Comparison of ENCODE assay signal across 8 cellular contexts in genomic region chr15:72784233-72784876, GRCh38. TPM values are rescaled to one million over a fixed set of nuclear protein-coding genes. Genes with fewer than 3 reads are reported as not detected.
DNase-seq lines count a peak whose midpoint lies in the region; ATAC-seq, FAIRE-seq and TF ChIP-seq lines count a peak whose summit lies in the region.

No MANE protein-coding gene starts in this region.

- peak overlapping the region; percentile 87 for H2AFZ ChIP-seq in SK-N-SH (ENCODE audit: low read depth)
- peak overlapping the region; percentile 67 for H2AFZ ChIP-seq in HepG2 (ENCODE audit: low read length)

- ATAC-seq in HepG2, result peak; percentile 34

- no peaks in the 10 kb centered on the region for H3K9me2 ChIP-seq in SK-N-SH

- TSS peak; percentile 96 for BruUV-seq in HepG2 (replicated peaks; lab: Mats Ljungman, UMichigan)

- in situ Hi-C loops in HepG2 (cut with HindIII; ENCODE audit: extremely low pct_ligation_motif_present, low pct_unique_long_range_greater_than_20kb), result no loop called here

- H3K4me3 Mint-ChIP-seq in activated naive CD4-positive, alpha-beta T cell treated with anti-CD3 and anti-CD28 coated beads, Interleukin-2, amount 50 U/mL, for 24 hours, result peak overlapping the region; percentile 96
- peak overlapping the region; percentile 89 for H3K4me3 Mint-ChIP-seq in dendritic cell treated with granulocyte-macrophage colony-stimulating factor and Interleukin-4, amounts not matched to agents 40 ng/mL and 50 ng/mL, for 4 days

- no peak for DNase-seq in activated naive CD4-positive, alpha-beta T cell treated with anti-CD3 and anti-CD28 coated beads, Interleukin-2, amount 50 U/mL, for 16 hours
- DNase-seq in HFF-Myc (ENCODE audit: extremely low read depth, low read depth) (peak; percentile 70), NCI-H1092 (lab: John Stamatoyannopoulos, UW) (peak; percentile 60), SK-N-SH (peak; percentile 64), HepG2 (ENCODE audit: low spot score) (peak; percentile 62)

- peak overlapping the region; percentile 97 for H3K27ac Mint-ChIP-seq in activated naive CD4-positive, alpha-beta T cell treated with anti-CD3 and anti-CD28 coated beads, Interleukin-2, amount 50 U/mL, for 24 hours
- peak overlapping the region; percentile 96 for H3K27ac Mint-ChIP-seq in dendritic cell treated with granulocyte-macrophage colony-stimulating factor and Interleukin-4, amounts not matched to agents 40 ng/mL and 50 ng/mL, for 4 days

- H4K20me1 ChIP-seq in SK-N-SH (ENCODE audit: insufficient read depth), result 0 out of 2 replicates have a peak, but pooled peaks cover 3% of the 10 kb centered on the region
- no peaks in the 10 kb centered on the region; the same call in 1 of the 2 replicates for H4K20me1 ChIP-seq in HepG2 (ENCODE audit: insufficient read depth, low read length)

- H3K36me3 ChIP-seq in SK-N-SH (replicated peaks in 1 of 2; ENCODE audit: control insufficient read depth in 1 of 2, insufficient read depth in 2 of 2, low read length in 1 of 2) (peaks cover 0 to 7% of the 10 kb centered on the region in 2 experiments), HepG2 (replicated peaks in 1 of 2; ENCODE audit: control insufficient read depth in 1 of 2, insufficient read depth in 2 of 2, low read length in 2 of 2) (no peaks in the 10 kb centered on the region), stomach smooth muscle (ENCODE audit: control insufficient read depth in 2 of 2, insufficient read depth in 2 of 2, low read length in 2 of 2) (no peaks in the 10 kb centered on the region)

- H3K4me2 ChIP-seq in SK-N-SH, result peak overlapping the region; percentile 80
- H3K4me2 ChIP-seq in HepG2 (ENCODE audit: low read depth, low read length), result peak overlapping the region; percentile 98

- 37% methylated on average over 16 of the region's 16 CpGs for WGBS in SK-N-SH (ENCODE audit: low lambda C conversion rate)
- WGBS in HepG2 (ENCODE audit: low lambda C conversion rate), result 14% methylated on average over 9 of the region's 16 CpGs

- TF ChIP-seq CTCF in HFF-Myc (IDR thresholded peaks at IDR 0.05; ENCODE audit: low read depth, low read length, missing control alignments) (peak; percentile 52), SK-N-SH (IDR thresholded peaks at IDR 0.05) (peak; percentile 75), HepG2 (CRISPR knock-in tag; IDR thresholded peaks at IDR 0.05) (peak; percentile 51)

- POLR2A ChIA-PET in SK-N-SH (lab: Yijun Ruan, JAX) (no interaction called here), HepG2 (lab: Yijun Ruan, JAX) (interaction anchor here (1.0 kb wide), 1 partner anchor 33 kb away, joined by 3 read pairs; no protein-coding TSS in a partner anchor)

- intact Hi-C loops in dendritic cell treated with granulocyte-macrophage colony-stimulating factor and Interleukin-4, amounts not matched to agents 40 ng/mL and 50 ng/mL, for 4 days (cut with micrococcal nuclease), result loop anchor here (10.0 kb wide), 1 partner anchor 900 kb away; the partner anchor contains the start of gene CD276
- intact Hi-C loops in HepG2 (cut with micrococcal nuclease; ENCODE audit: unreplicated experiment), result loop anchor here (5.0 kb wide), 2 partner anchors 62 to 268 kb away; partner anchors contain the start of gene NEO1

- H3F3A ChIP-seq in SK-N-SH (replicated peaks; ENCODE audit: insufficient read depth), result peaks cover 14% of the 10 kb centered on the region

- no peak for FAIRE-seq in HepG2 (lab: Jason Lieb, UNC)

- H3K4me1 ChIP-seq in SK-N-SH (ENCODE audit: control insufficient read depth in 1 of 2, insufficient read depth in 2 of 2, low read depth in 1 of 2, low read length in 1 of 2) (peaks cover 0 to 21% of the 10 kb centered on the region in 2 experiments; a peak in 2 of 4 replicates), HepG2 (ENCODE audit: insufficient read depth, low read length) (peaks cover 46% of the 10 kb centered on the region), stomach smooth muscle (ENCODE audit: control insufficient read depth, insufficient read depth, low read length) (peaks cover 19% of the 10 kb centered on the region)

- no peaks in the 10 kb centered on the region for H3K27me3 ChIP-seq in SK-N-SH (ENCODE audit: insufficient read depth)
- peaks cover 0 to 4% of the 10 kb centered on the region in 2 experiments; a peak in 1 of 5 replicates for H3K27me3 ChIP-seq in HepG2 (ENCODE audit: control insufficient read depth in 1 of 2, insufficient read depth in 2 of 2, low read length in 2 of 2)
- no peaks in the 10 kb centered on the region for H3K27me3 ChIP-seq in stomach smooth muscle (ENCODE audit: control insufficient read depth in 1 of 2, insufficient read depth in 2 of 2, low read length in 2 of 2)

- H3K9me3 Mint-ChIP-seq in activated naive CD4-positive, alpha-beta T cell treated with anti-CD3 and anti-CD28 coated beads, Interleukin-2, amount 50 U/mL, for 24 hours, result no peaks in the 10 kb centered on the region
- no peaks in the 10 kb centered on the region for H3K9me3 Mint-ChIP-seq in dendritic cell treated with granulocyte-macrophage colony-stimulating factor and Interleukin-4, amounts not matched to agents 40 ng/mL and 50 ng/mL, for 4 days

- TF ChIP-seq RAD21 in SK-N-SH (IDR thresholded peaks at IDR 0.05; ENCODE audit: low read length) (peak; percentile 70), HepG2 (CRISPR knock-in tag; IDR thresholded peaks at IDR 0.05) (no peak)

- H3K9me3 ChIP-seq in SK-N-SH, result no peaks in the 10 kb centered on the region
- no peaks in the 10 kb centered on the region for H3K9me3 ChIP-seq in HepG2 (ENCODE audit: low read length)
- H3K9me3 ChIP-seq in stomach smooth muscle (ENCODE audit: control insufficient read depth in 2 of 2, low read length in 2 of 2), result no peaks in the 10 kb centered on the region

- peak overlapping the region; percentile 85 for H3K9ac ChIP-seq in SK-N-SH
- peak overlapping the region; percentile 86 for H3K9ac ChIP-seq in HepG2 (ENCODE audit: insufficient read depth, low read depth, low read length)
- peak overlapping the region; percentile 82 to 99 for H3K9ac ChIP-seq in stomach smooth muscle (ENCODE audit: low read length in 2 of 2)

- TF ChIP-seq EP300 in SK-N-SH (IDR thresholded peaks at IDR 0.05; ENCODE audit: borderline replicate concordance in 1 of 2, low read depth in 1 of 2, low read length in 1 of 2) (no peak), HepG2 (IDR thresholded peaks at IDR 0.05; ENCODE audit: low read depth in 2 of 2, low read length in 2 of 2) (no peak), HepG2 (CRISPR knock-in tag; IDR thresholded peaks at IDR 0.05; ENCODE audit: borderline replicate concordance) (no peak)

- CTCF ChIA-PET in SK-N-SH (lab: Yijun Ruan, JAX) (interaction anchor here (0.6 to 2.5 kb wide), 11 partner anchors 10 to 489 kb away, joined by 3 to 10 read pairs (median 4); partner anchors contain the start of genes BBS4 and HIGD2B), HepG2 (lab: Yijun Ruan, JAX; ENCODE audit: low intra/inter-chr PET ratio, low total read pairs) (no interaction called here)

- H3K27ac ChIP-seq in SK-N-SH (ENCODE audit: low read depth in 2 of 2, low read length in 1 of 2) (peak overlapping the region; percentile 92 to 97), HepG2 (ENCODE audit: extremely low read length, insufficient read depth, low read length) (peak overlapping the region; percentile 77), stomach smooth muscle (ENCODE audit: low read length) (peak overlapping the region; percentile 99)

- H3K79me2 ChIP-seq in SK-N-SH (ENCODE audit: insufficient read depth) (peaks cover 41% of the 10 kb centered on the region), HepG2 (ENCODE audit: insufficient read depth, low read length) (peaks cover 32% of the 10 kb centered on the region)

- no peaks in the 10 kb centered on the region for H3K27me3 Mint-ChIP-seq in activated naive CD4-positive, alpha-beta T cell treated with anti-CD3 and anti-CD28 coated beads, Interleukin-2, amount 50 U/mL, for 24 hours
- no peaks in the 10 kb centered on the region for H3K27me3 Mint-ChIP-seq in dendritic cell treated with granulocyte-macrophage colony-stimulating factor and Interleukin-4, amounts not matched to agents 40 ng/mL and 50 ng/mL, for 4 days

- no peak for TF ChIP-seq POLR2A in HepG2 (IDR thresholded peaks at IDR 0.05; ENCODE audit: insufficient read depth in 1 of 2, low read depth in 2 of 2, low read length in 2 of 2)

- H3K4me3 ChIP-seq in HFF-Myc (replicated peaks; ENCODE audit: low read depth, low read length) (peak overlapping the region; percentile 94), SK-N-SH (ENCODE audit: low read depth in 2 of 2, low read length in 1 of 2) (peak overlapping the region; percentile 85 to 98), HepG2 (replicated peaks in 1 of 3; ENCODE audit: insufficient read depth in 1 of 3, low read depth in 2 of 3, low read length in 3 of 3) (peak overlapping the region; percentile 85 to 94 (median 93)), stomach smooth muscle (ENCODE audit: low read length in 2 of 2) (peak overlapping the region; percentile 75 to 95)

- H3K4me1 Mint-ChIP-seq in activated naive CD4-positive, alpha-beta T cell treated with anti-CD3 and anti-CD28 coated beads, Interleukin-2, amount 50 U/mL, for 24 hours, result peaks cover 45% of the 10 kb centered on the region
- H3K4me1 Mint-ChIP-seq in dendritic cell treated with granulocyte-macrophage colony-stimulating factor and Interleukin-4, amounts not matched to agents 40 ng/mL and 50 ng/mL, for 4 days (ENCODE audit: low read depth), result peaks cover 60% of the 10 kb centered on the region

- H3K36me3 Mint-ChIP-seq in activated naive CD4-positive, alpha-beta T cell treated with anti-CD3 and anti-CD28 coated beads, Interleukin-2, amount 50 U/mL, for 24 hours, result peaks cover 14% of the 10 kb centered on the region
- H3K36me3 Mint-ChIP-seq in dendritic cell treated with granulocyte-macrophage colony-stimulating factor and Interleukin-4, amounts not matched to agents 40 ng/mL and 50 ng/mL, for 4 days (ENCODE audit: low read depth), result peaks cover 40% of the 10 kb centered on the region

RNA-seq across cellular contexts. Expression of gene ADPGK, which starts 0.8 kb away (rescaled TPM):
- polyA plus RNA-seq in SK-N-SH (2012; rRNA removed) (57.3 and 70.7 TPM in 2 replicates), HepG2 (2011; rRNA removed) (59.4 and 61.6 TPM in 2 replicates)
- 37.8 and 49.9 TPM in 2 replicates for polyA plus RNA-seq in SK-N-SH (2012; cell fraction: cytosol; rRNA removed)
- 71.6 and 125 TPM in 2 replicates for polyA plus RNA-seq in SK-N-SH (2012; cell fraction: nucleus; rRNA removed)
- 33.5 and 67.5 TPM in 2 replicates for total RNA-seq in HepG2 (2016; rRNA removed; fragmentation: Illumina TruSeq; extraction: Trizol)
- total RNA-seq in HepG2 (2016; cell fraction: cytosol; rRNA removed; fragmentation: Illumina TruSeq; extraction: Trizol; ENCODE audit: low read depth), result 22.4 and 27.1 TPM in 2 replicates
- total RNA-seq in HepG2 (2016; cell fraction: insoluble cytoplasmic fraction; rRNA removed; fragmentation: Illumina TruSeq; extraction: Trizol), result 32.0 and 67.5 TPM in 2 replicates
- 22.2 and 23.4 TPM in 2 replicates for total RNA-seq in HepG2 (2016; cell fraction: membrane; rRNA removed; fragmentation: Illumina TruSeq; extraction: Trizol)
- total RNA-seq in HepG2 (2016; cell fraction: nucleus; rRNA removed; fragmentation: Illumina TruSeq; extraction: Trizol), result 67.5 and 93.2 TPM in 2 replicates
- 41.8 and 45.0 TPM in 2 replicates for polyA plus RNA-seq in HepG2 (2011; cell fraction: cytosol; rRNA removed)
- polyA plus RNA-seq in HepG2 (2011; cell fraction: nucleus; rRNA removed), result 62.2 and 69.8 TPM in 2 replicates
- polyA plus RNA-seq in HepG2 (2012), result 29.7 and 33.7 TPM in 2 replicates
- 4.6 and 4.9 TPM in 2 replicates for polyA plus RNA-seq in HepG2 (2016; cell fraction: cytosol; fragmentation: Illumina TruSeq; extraction: Trizol; ENCODE audit: low read depth)
- 25.8 and 28.0 TPM in 2 replicates for polyA plus RNA-seq in HepG2 (2016; cell fraction: insoluble cytoplasmic fraction; fragmentation: Illumina TruSeq; extraction: Trizol; ENCODE audit: low read depth)
- 10.4 and 11.2 TPM in 2 replicates for polyA plus RNA-seq in HepG2 (2016; cell fraction: membrane; fragmentation: Illumina TruSeq; extraction: Trizol; ENCODE audit: low read depth)
- 113 and 118 TPM in 2 replicates for polyA plus RNA-seq in HepG2 (2016; cell fraction: nucleus; fragmentation: Illumina TruSeq; extraction: Trizol; ENCODE audit: insufficient read depth, low read depth)
- polyA minus RNA-seq in HepG2 (2011; rRNA and poly(A)+ RNA removed; ENCODE audit: low replicate concordance), result 47.4 and 81.7 TPM in 2 replicates
- polyA minus RNA-seq in HepG2 (2011; cell fraction: cytosol; rRNA and poly(A)+ RNA removed), result 17.2 and 21.0 TPM in 2 replicates
- polyA minus RNA-seq in HepG2 (2011; cell fraction: nucleus; rRNA and poly(A)+ RNA removed), result 86.3 and 91.4 TPM in 2 replicates
